Comparison of ENCODE assay signal across 1 cellular context in the genomic region with DNA sequence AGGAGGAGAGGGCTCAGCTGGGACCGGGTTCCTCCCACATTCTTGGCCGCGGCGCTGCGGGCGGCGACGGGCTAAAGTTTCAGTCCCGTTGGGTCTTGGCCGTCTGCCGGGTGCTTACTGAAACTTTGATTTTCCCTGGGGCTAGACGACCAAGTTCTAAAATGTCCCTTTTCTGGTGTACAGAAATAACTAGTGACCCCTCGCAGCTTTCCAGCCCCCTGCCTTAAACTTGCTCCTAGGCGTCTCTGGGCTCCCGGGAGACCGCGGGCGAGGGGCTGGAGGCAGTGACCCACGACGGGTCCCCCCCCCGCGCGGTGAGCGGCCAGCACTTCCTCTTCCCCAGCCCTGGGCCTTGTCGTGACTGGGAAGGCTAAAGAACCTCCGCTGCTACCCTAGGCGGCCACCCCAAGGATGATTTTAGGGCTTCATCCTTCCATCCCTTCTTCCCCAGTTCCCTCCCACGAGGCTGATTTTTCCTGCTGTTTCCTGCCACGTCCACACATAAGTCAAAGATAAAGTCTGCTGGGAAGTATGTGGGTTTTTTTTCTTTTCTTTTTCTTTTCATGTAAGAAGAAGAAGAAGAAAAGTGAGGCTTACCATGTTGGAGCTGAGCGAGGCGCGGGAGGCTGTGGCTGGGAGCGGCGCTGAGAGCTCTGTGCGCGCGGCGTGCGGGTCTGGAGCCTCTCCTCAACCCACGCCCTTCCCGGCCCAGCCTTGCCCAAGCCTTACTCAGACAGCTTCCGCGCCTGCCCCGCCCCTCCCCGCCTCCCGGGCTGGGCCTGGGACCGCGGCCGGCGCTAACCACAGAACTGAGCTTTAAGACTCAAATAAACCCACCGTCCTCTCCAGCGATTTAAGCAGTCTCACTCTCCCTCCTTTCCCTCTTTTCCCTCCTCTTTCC.
TF ChIP-seq lines count a peak whose summit lies in the region.

Gene S100A11, minus strand, starts transcription at position 689 of the 901 bp plus-strand sequence. Its CDS starts 89 bp downstream, at position 600.

TF ChIP-seq in HEK293, 187 proteins besides CTCF, POLR2A, EP300 and RAD21 (continued from another document and continues in another):
- TF ChIP-seq ZNF513 (tag by site-specific recombination; IDR thresholded peaks at IDR 0.05) = no peak
- TF ChIP-seq ZNF324 (tag by site-specific recombination; IDR thresholded peaks at IDR 0.05) = no peak; the same call in 1 of the 2 replicates
- TF ChIP-seq ZNF362 (tag by site-specific recombination; IDR thresholded peaks at IDR 0.05) = no peak
- TF ChIP-seq ZNF280D (tag by site-specific recombination; IDR thresholded peaks at IDR 0.05) = no peak
- TF ChIP-seq TSHZ1 (tag by site-specific recombination; IDR thresholded peaks at IDR 0.05; ENCODE audit: borderline replicate concordance) = no peak
- TF ChIP-seq ZNF837 (tag by site-specific recombination; IDR thresholded peaks at IDR 0.05) = no peak
- no peak for TF ChIP-seq SALL2 (tag by site-specific recombination; IDR thresholded peaks at IDR 0.05; ENCODE audit: borderline replicate concordance)
- no peak for TF ChIP-seq ZNF280C (tag by site-specific recombination; IDR thresholded peaks at IDR 0.05)
- no peak for TF ChIP-seq ZNF521 (tag by site-specific recombination; IDR thresholded peaks at IDR 0.05)
- TF ChIP-seq ZNF792 (tag by site-specific recombination; IDR thresholded peaks at IDR 0.05) = no peak
- 0 out of 2 replicates have a peak, but pooled peaks have one; percentile 6 for TF ChIP-seq ZXDB (tag by site-specific recombination; IDR thresholded peaks at IDR 0.05)
- TF ChIP-seq REPIN1 (tag by site-specific recombination; IDR thresholded peaks at IDR 0.05; ENCODE audit: low read depth) = no peak
- peak; percentile 76; the same call in 1 of the 2 replicates for TF ChIP-seq ZNF600 (tag by site-specific recombination; IDR thresholded peaks at IDR 0.05)
- no peak for TF ChIP-seq ZBTB21 (tag by site-specific recombination; IDR thresholded peaks at IDR 0.05)
- TF ChIP-seq, protein P1, sequence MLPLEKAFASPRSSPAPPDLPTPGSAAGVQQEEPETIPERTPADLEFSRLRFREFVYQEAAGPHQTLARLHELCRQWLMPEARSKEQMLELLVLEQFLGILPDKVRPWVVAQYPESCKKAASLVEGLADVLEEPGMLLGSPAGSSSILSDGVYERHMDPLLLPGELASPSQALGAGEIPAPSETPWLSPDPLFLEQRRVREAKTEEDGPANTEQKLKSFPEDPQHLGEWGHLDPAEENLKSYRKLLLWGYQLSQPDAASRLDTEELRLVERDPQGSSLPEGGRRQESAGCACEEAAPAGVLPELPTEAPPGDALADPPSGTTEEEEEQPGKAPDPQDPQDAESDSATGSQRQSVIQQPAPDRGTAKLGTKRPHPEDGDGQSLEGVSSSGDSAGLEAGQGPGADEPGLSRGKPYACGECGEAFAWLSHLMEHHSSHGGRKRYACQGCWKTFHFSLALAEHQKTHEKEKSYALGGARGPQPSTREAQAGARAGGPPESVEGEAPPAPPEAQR (tag by site-specific recombination; IDR thresholded peaks at IDR 0.05) = no peak
- TF ChIP-seq ZNF561 (tag by site-specific recombination; IDR thresholded peaks at IDR 0.05; ENCODE audit: borderline replicate concordance) = 0 out of 2 replicates have a peak, but pooled peaks have one; percentile 33
- no peak for TF ChIP-seq YY2 (tag by site-specific recombination; IDR thresholded peaks at IDR 0.05)
- TF ChIP-seq ZNF202 (tag by site-specific recombination; IDR thresholded peaks at IDR 0.05; ENCODE audit: borderline replicate concordance) = no peak
- no peak for TF ChIP-seq ZNF76 (tag by site-specific recombination; IDR thresholded peaks at IDR 0.05; ENCODE audit: borderline replicate concordance, low read depth)
- TF ChIP-seq ZNF155 (tag by site-specific recombination; IDR thresholded peaks at IDR 0.05) = no peak
- TF ChIP-seq ZNF488 (tag by site-specific recombination; IDR thresholded peaks at IDR 0.05) = no peak
- no peak for TF ChIP-seq ZNF670 (tag by site-specific recombination; IDR thresholded peaks at IDR 0.05; ENCODE audit: low read depth)
- TF ChIP-seq ZNF629 (tag by site-specific recombination; IDR thresholded peaks at IDR 0.05) = no peak; the same call in 1 of the 2 replicates
- TF ChIP-seq ZNF777 (tag by site-specific recombination; IDR thresholded peaks at IDR 0.05; ENCODE audit: borderline replicate concordance) = no peak
- TF ChIP-seq ZNF10 (tag by site-specific recombination; IDR thresholded peaks at IDR 0.05) = no peak
- no peak for TF ChIP-seq ZNF19 (tag by site-specific recombination; IDR thresholded peaks at IDR 0.05; ENCODE audit: low read depth)
- no peak for TF ChIP-seq ZNF157 (tag by site-specific recombination; IDR thresholded peaks at IDR 0.05)
- TF ChIP-seq KLF1 (tag by site-specific recombination; IDR thresholded peaks at IDR 0.05) = peak; percentile 87
- no peak; the same call in 1 of the 2 replicates for TF ChIP-seq ZNF501 (tag by site-specific recombination; IDR thresholded peaks at IDR 0.05)
- TF ChIP-seq ZNF768 (tag by site-specific recombination; IDR thresholded peaks at IDR 0.05) = no peak
- no peak for TF ChIP-seq ZNF24 (tag by site-specific recombination; IDR thresholded peaks at IDR 0.05)
- TF ChIP-seq ZNF112 (tag by site-specific recombination; IDR thresholded peaks at IDR 0.05) = no peak
- TF ChIP-seq ZNF558 (tag by site-specific recombination; IDR thresholded peaks at IDR 0.05) = no peak
- TF ChIP-seq GLI2 (tag by site-specific recombination; IDR thresholded peaks at IDR 0.05; ENCODE audit: borderline replicate concordance, low read depth) = no peak
- no peak for TF ChIP-seq ZNF2 (tag by site-specific recombination; IDR thresholded peaks at IDR 0.05)
- TF ChIP-seq ZNF747 (tag by site-specific recombination; IDR thresholded peaks at IDR 0.05) = no peak
